Comparison of ENCODE assay signal across 21 cellular contexts in genomic region chr4:189304179-189304578, GRCh38.
"Had no signal": no experiment of that assay in that cellular context is flagged by ENCODE, and none has a peak within 500 bp of the region (broad histone marks: within the 10 kb centered on the region; RNA-seq: fewer than 3 reads in every experiment).

No MANE protein-coding gene starts in this region.

- H3K9ac ChIP-seq: neural progenitor cell had no signal

- H3K27ac Mint-ChIP-seq: activated B cell treated with CpG ODN at 0.5 μM for 24 hours; activated CD4-positive, alpha-beta memory T cell treated with anti-CD3 and anti-CD28 coated beads, Interleukin-2, amount 10 ng/mL, durations not matched to agents 7 days and 5 days; activated CD8-positive, alpha-beta memory T cell treated with anti-CD3 and anti-CD28 coated beads, Interleukin-2, amount 10 ng/mL, durations not matched to agents 7 days and 5 days; activated naive CD4-positive, alpha-beta T cell treated with anti-CD3 and anti-CD28 coated beads, Interleukin-2, amount 50 U/mL, for 72 hours; endodermal cell; mesothelial cell of epicardium; naive thymus-derived CD8-positive, alpha-beta T cell; neural progenitor cell; T-helper 1 cell treated with Interleukin-12 subunit alpha and Interleukin-12 subunit beta and Interleukin-4 antibody, amounts not matched to agents 30 μg/mL and 1 μg/mL, for 36 hours had no signal

- H3K4me1 ChIP-seq: lower lobe of right lung, neural progenitor cell, tibial artery had no signal

- H3K4me3 ChIP-seq: lower lobe of right lung, neural progenitor cell, tibial artery had no signal

- H3K27ac ChIP-seq: lower lobe of right lung, neural progenitor cell, tibial artery had no signal

- H3K27me3 Mint-ChIP-seq: activated B cell treated with CpG ODN at 0.5 μM for 24 hours; activated CD4-positive, alpha-beta memory T cell treated with anti-CD3 and anti-CD28 coated beads, Interleukin-2, amount 10 ng/mL, durations not matched to agents 7 days and 5 days; activated CD8-positive, alpha-beta memory T cell treated with anti-CD3 and anti-CD28 coated beads, Interleukin-2, amount 10 ng/mL, durations not matched to agents 7 days and 5 days; naive thymus-derived CD8-positive, alpha-beta T cell had no signal

- H3K9me3 ChIP-seq: lower lobe of right lung, tibial artery had no signal

- H3K4me2 ChIP-seq: neural progenitor cell had no signal

- ATAC-seq: activated CD8-positive, alpha-beta memory T cell treated with anti-CD3 and anti-CD28 coated beads, Interleukin-2, amount 10 ng/mL, durations not matched to agents 7 days and 5 days; lower lobe of right lung; naive thymus-derived CD8-positive, alpha-beta T cell; sciatic nerve had no signal

- DNase-seq: activated B cell treated with CpG ODN at 0.5 μM for 24 hours; activated CD4-positive, alpha-beta memory T cell treated with anti-CD3 and anti-CD28 coated beads, Interleukin-2, amount 10 ng/mL, durations not matched to agents 7 days and 5 days; activated CD4-positive, alpha-beta T cell treated with anti-CD3 and anti-CD28 coated beads for 48 hours; activated CD8-positive, alpha-beta memory T cell treated with anti-CD3 and anti-CD28 coated beads, Interleukin-2, amount 10 ng/mL, durations not matched to agents 7 days and 5 days; amniotic stem cell; cerebellar nuclear complex; cortex of kidney; endodermal cell; kidney; lower lobe of right lung; naive thymus-derived CD8-positive, alpha-beta T cell; posterior cingulate gyrus; stimulated activated CD4-positive, alpha-beta T cell treated with anti-CD3 and anti-CD28 coated beads, Interleukin-4, amount 100 ng/mL, for 1 hour; stimulated activated naive CD4-positive, alpha-beta T cell treated with Interleukin-2 at 50 U/mL for 16 hours; T1000; tibial artery had no signal

- H3K4me1 Mint-ChIP-seq: activated B cell treated with CpG ODN at 0.5 μM for 24 hours; activated CD4-positive, alpha-beta memory T cell treated with anti-CD3 and anti-CD28 coated beads, Interleukin-2, amount 10 ng/mL, durations not matched to agents 7 days and 5 days; activated CD8-positive, alpha-beta memory T cell treated with anti-CD3 and anti-CD28 coated beads, Interleukin-2, amount 10 ng/mL, durations not matched to agents 7 days and 5 days; endodermal cell; mesothelial cell of epicardium; naive thymus-derived CD8-positive, alpha-beta T cell; neural progenitor cell had no signal

- H3K27me3 ChIP-seq: neural progenitor cell, tibial artery had no signal

- H2AFZ ChIP-seq: neural progenitor cell had no signal

- H3K36me3 Mint-ChIP-seq: activated CD8-positive, alpha-beta memory T cell treated with anti-CD3 and anti-CD28 coated beads, Interleukin-2, amount 10 ng/mL, durations not matched to agents 7 days and 5 days; activated naive CD4-positive, alpha-beta T cell treated with anti-CD3 and anti-CD28 coated beads, Interleukin-2, amount 50 U/mL, for 72 hours; naive thymus-derived CD8-positive, alpha-beta T cell; neural progenitor cell had no signal

- H3K4me3 Mint-ChIP-seq: activated B cell treated with CpG ODN at 0.5 μM for 24 hours; activated CD4-positive, alpha-beta memory T cell treated with anti-CD3 and anti-CD28 coated beads, Interleukin-2, amount 10 ng/mL, durations not matched to agents 7 days and 5 days; activated CD8-positive, alpha-beta memory T cell treated with anti-CD3 and anti-CD28 coated beads, Interleukin-2, amount 10 ng/mL, durations not matched to agents 7 days and 5 days; endodermal cell; mesothelial cell of epicardium; naive thymus-derived CD8-positive, alpha-beta T cell; neural progenitor cell; T-helper 1 cell treated with Interleukin-12 subunit alpha and Interleukin-12 subunit beta and Interleukin-4 antibody, amounts not matched to agents 30 μg/mL and 1 μg/mL, for 36 hours had no signal

- H3K36me3 ChIP-seq: lower lobe of right lung, neural progenitor cell, tibial artery had no signal
